Comparison of ENCODE assay signal across 20 cellular contexts in the genomic region with DNA sequence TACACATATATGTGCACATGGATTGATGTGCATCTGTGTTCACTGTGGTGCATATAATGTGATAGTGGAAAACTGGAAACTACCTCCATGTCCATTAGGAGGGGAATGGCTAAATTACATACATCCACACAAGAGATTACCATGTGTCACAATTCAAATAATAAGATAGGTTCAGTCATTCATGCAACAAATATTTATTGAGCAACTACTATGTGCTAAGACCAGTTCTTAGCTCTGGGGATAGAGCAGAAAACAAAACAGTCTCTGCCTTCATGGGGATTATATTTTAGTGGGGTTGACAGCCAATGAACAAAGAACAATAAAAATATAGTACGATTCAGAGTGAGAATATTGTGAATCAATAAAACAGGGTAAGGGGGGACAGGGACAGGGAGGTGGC.
DNase-seq lines count a peak whose midpoint lies in the region; ATAC-seq, FAIRE-seq and TF ChIP-seq lines count a peak whose summit lies in the region.
"Had no signal": no experiment of that assay in that cellular context is flagged by ENCODE, and none has a peak within 500 bp of the region (broad histone marks: within the 10 kb centered on the region; RNA-seq: fewer than 3 reads in every experiment).

No MANE protein-coding gene starts in this region.

- no peak for TF ChIP-seq CTCF in HepG2 (CRISPR knock-in tag; IDR thresholded peaks at IDR 0.05)
- TF ChIP-seq CTCF in right lobe of liver (IDR thresholded peaks at IDR 0.05) = no peak
- TF ChIP-seq CTCF in OCI-LY7 (conservative IDR thresholded peaks at IDR 0.05; ENCODE audit: low read length) = no peak
- TF ChIP-seq CTCF in lower leg skin (IDR thresholded peaks at IDR 0.05) = no peak

- no peak overlapping the region for H3K4me3 Mint-ChIP-seq in stimulated activated memory B cell treated with anti-CD40 and anti-IgM and Interleukin-4, amounts not matched to agents 10 μg/mL and 1 μg/mL and 100 μg/mL, for 72 hours
- H3K4me3 Mint-ChIP-seq: CD14-positive monocyte; CD4-positive, alpha-beta memory T cell; HFFc6 had no signal

- H2AFZ ChIP-seq in HepG2 (ENCODE audit: low read length) (no peak overlapping the region), OCI-LY7 (ENCODE audit: low read length) (no peak overlapping the region)
- H2AFZ ChIP-seq: GM23248 had no signal

- no peaks in the 10 kb centered on the region for H3K9me2 ChIP-seq in OCI-LY7 (ENCODE audit: insufficient read depth, low read length)

- H3K4me2 ChIP-seq in HepG2 (ENCODE audit: low read depth, low read length) (no peak overlapping the region), OCI-LY7 (ENCODE audit: low read length) (peak overlapping the region; percentile 86; the same call in 1 of the 2 replicates)
- H3K4me2 ChIP-seq: A549 had no signal

- POLR2A ChIA-PET in HepG2 (lab: Yijun Ruan, JAX) (interaction anchor here (2.0 kb wide), 1 partner anchor 184 kb away, joined by 4 read pairs; the partner anchor contains the start of gene SLC9A8), OCI-LY7 (lab: Charles Lee) (interaction anchor here (1.1 to 2.1 kb wide), 5 partner anchors 9 to 56 kb away, joined by 3 to 14 read pairs (median 7); no protein-coding TSS in a partner anchor), HEK293T (lab: Yijun Ruan, JAX) (no interaction called here)

- H3K27ac ChIP-seq in HepG2 (ENCODE audit: extremely low read length, insufficient read depth, low read length) (no peak overlapping the region), right lobe of liver (no peak overlapping the region), OCI-LY7 (ENCODE audit: low read depth, low read length, poor library complexity, severe bottlenecking) (peak overlapping the region; percentile 91)
- H3K27ac ChIP-seq: 22Rv1, A549, GM23248 had no signal

- H3K4me1 ChIP-seq in HepG2 (ENCODE audit: insufficient read depth, low read length) = peaks cover 51% of the 10 kb centered on the region
- peaks cover 0 to 21% (median 0%) of the 10 kb centered on the region in 4 donors for H3K4me1 ChIP-seq in right lobe of liver
- H3K4me1 ChIP-seq in OCI-LY7 (ENCODE audit: insufficient read depth, low read length, poor library complexity, severe bottlenecking) = peaks cover 97% of the 10 kb centered on the region
- H3K4me1 ChIP-seq: HAP-1 had no signal

- BruUV-seq in HepG2 (replicated peaks; lab: Mats Ljungman, UMichigan) (no TSS peak), OCI-LY7 (replicated peaks; lab: Mats Ljungman, UMichigan) (no TSS peak)

- ATAC-seq in HepG2 (no peak), right lobe of liver (no peak)
- ATAC-seq in stimulated activated memory B cell treated with anti-CD40 and anti-IgM and Interleukin-4, amounts not matched to agents 10 μg/mL and 1 μg/mL and 100 μg/mL, for 72 hours = no peak
- ATAC-seq: A549 had no signal

- TF ChIP-seq RAD21 in HepG2 (CRISPR knock-in tag; IDR thresholded peaks at IDR 0.05) = no peak

- peaks cover 23% of the 10 kb centered on the region for H3K27me3 Mint-ChIP-seq in stimulated activated memory B cell treated with anti-CD40 and anti-IgM and Interleukin-4, amounts not matched to agents 10 μg/mL and 1 μg/mL and 100 μg/mL, for 72 hours

- intact Hi-C loops in HepG2 (cut with micrococcal nuclease; ENCODE audit: unreplicated experiment) (no loop called here), right lobe of liver (cut with DNase I) (no loop called here), OCI-LY7 (cut with micrococcal nuclease; ENCODE audit: unreplicated experiment) (loop anchor here (2.0 to 5.0 kb wide), 4 partner anchors 83 to 193 kb away; partner anchors contain the start of gene B4GALT5), lower leg skin (cut with DNase I; ENCODE audit: low total_unique reads) (no loop called here)

- H3K9me3 ChIP-seq in HepG2 (ENCODE audit: low read length) (no peaks in the 10 kb centered on the region), right lobe of liver (no peaks in the 10 kb centered on the region), OCI-LY7 (ENCODE audit: low read length) (peaks cover 19% of the 10 kb centered on the region; the same call in 1 of the 2 replicates)

- DNase-seq in HepG2 (ENCODE audit: low spot score) (no peak), right lobe of liver (no peak), OCI-LY7 (ENCODE audit: low spot score) (no peak), amniotic epithelial cell (ENCODE audit: low read depth) (peak; percentile 34), lower leg skin (ENCODE audit: low spot score in 2 of 2) (no peak), activated gamma-delta T cell treated with Interleukin-2 at 50 U/mL for 16 hours (no peak), HEK293T (ENCODE audit: extremely low spot score) (no peak)
- DNase-seq: AML-193; CD4-positive, alpha-beta memory T cell; DMS153; DMS79; GF-D8; GM23248; HFFc6 had no signal

- WGBS in HepG2 (ENCODE audit: low lambda C conversion rate) = 95% methylated on average over 1 of the region's 1 CpG
- 100% methylated on average over 1 of the region's 1 CpG for WGBS in right lobe of liver (ENCODE audit: insufficient coverage, low coverage, low lambda C conversion rate, missing lambda C conversion rate)
- 95% methylated on average over 1 of the region's 1 CpG for WGBS in lower leg skin, 2 donors

- H3K4me1 Mint-ChIP-seq in stimulated activated memory B cell treated with anti-CD40 and anti-IgM and Interleukin-4, amounts not matched to agents 10 μg/mL and 1 μg/mL and 100 μg/mL, for 72 hours = peaks cover 63% of the 10 kb centered on the region

- H3K27me3 ChIP-seq in HepG2 (ENCODE audit: control insufficient read depth in 1 of 2, insufficient read depth in 2 of 2, low read length in 2 of 2) (no peaks in the 10 kb centered on the region), right lobe of liver (no peaks in the 10 kb centered on the region)

- TF ChIP-seq EP300 in HepG2 (IDR thresholded peaks at IDR 0.05; ENCODE audit: low read depth in 2 of 2, low read length in 2 of 2) = no peak
- TF ChIP-seq EP300 in HepG2 (CRISPR knock-in tag; IDR thresholded peaks at IDR 0.05; ENCODE audit: borderline replicate concordance) = no peak

- no peak for FAIRE-seq in HepG2 (lab: Jason Lieb, UNC)
- FAIRE-seq: A549, GM19239 had no signal

- H3K79me2 ChIP-seq in HepG2 (ENCODE audit: insufficient read depth, low read length) = no peaks in the 10 kb centered on the region
- H3K79me2 ChIP-seq in OCI-LY7 (ENCODE audit: insufficient read depth, low read depth, low read length) = peaks cover 4% of the 10 kb centered on the region; the same call in 1 of the 2 replicates

- H3K36me3 ChIP-seq in HepG2 (replicated peaks in 1 of 2; ENCODE audit: control insufficient read depth in 1 of 2, insufficient read depth in 2 of 2, low read length in 2 of 2) (peaks cover 5 to 15% of the 10 kb centered on the region in 2 experiments), right lobe of liver (peaks cover 0 to 5% (median 0%) of the 10 kb centered on the region in 4 donors), OCI-LY7 (ENCODE audit: insufficient read depth, low read length) (peaks cover 24% of the 10 kb centered on the region)

- H4K20me1 ChIP-seq in HepG2 (ENCODE audit: insufficient read depth, low read length) (no peaks in the 10 kb centered on the region), OCI-LY7 (ENCODE audit: insufficient read depth, low read length) (no peaks in the 10 kb centered on the region)

- CTCF ChIA-PET in HepG2 (lab: Yijun Ruan, JAX; ENCODE audit: low intra/inter-chr PET ratio, low total read pairs) = no interaction called here
- CTCF ChIA-PET in OCI-LY7 (lab: Charles Lee; ENCODE audit: unreplicated experiment) = no interaction called here
- CTCF ChIA-PET in HEK293T (lab: Yijun Ruan, JAX) = interaction anchor here (0.7 kb wide), 1 partner anchor 14 kb away, joined by 3 read pairs; no protein-coding TSS in a partner anchor

- H3K4me3 ChIP-seq in HepG2 (replicated peaks in 1 of 3; ENCODE audit: insufficient read depth in 1 of 3, low read depth in 2 of 3, low read length in 3 of 3) (no peak overlapping the region), right lobe of liver (no peak overlapping the region), OCI-LY7 (ENCODE audit: low read depth, low read length, poor library complexity, severe bottlenecking) (peak overlapping the region; percentile 59), lower leg skin (ENCODE audit: low read depth, poor library complexity, severe bottlenecking) (no peak overlapping the region)
- H3K4me3 ChIP-seq: A549, GM23248, HAP-1 had no signal

- H3K9ac ChIP-seq in HepG2 (ENCODE audit: insufficient read depth, low read depth, low read length) = no peak overlapping the region
- H3K9ac ChIP-seq: GM23248 had no signal

- H3K36me3 Mint-ChIP-seq in stimulated activated memory B cell treated with anti-CD40 and anti-IgM and Interleukin-4, amounts not matched to agents 10 μg/mL and 1 μg/mL and 100 μg/mL, for 72 hours = peaks cover 25% of the 10 kb centered on the region

- in situ Hi-C loops in HepG2 (cut with HindIII; ENCODE audit: extremely low pct_ligation_motif_present, low pct_unique_long_range_greater_than_20kb) = no loop called here

- no peaks in the 10 kb centered on the region for H3K9me3 Mint-ChIP-seq in stimulated activated memory B cell treated with anti-CD40 and anti-IgM and Interleukin-4, amounts not matched to agents 10 μg/mL and 1 μg/mL and 100 μg/mL, for 72 hours

- H3K27ac Mint-ChIP-seq in stimulated activated memory B cell treated with anti-CD40 and anti-IgM and Interleukin-4, amounts not matched to agents 10 μg/mL and 1 μg/mL and 100 μg/mL, for 72 hours = peak overlapping the region; percentile 61
- H3K27ac Mint-ChIP-seq: CD14-positive monocyte; CD4-positive, alpha-beta memory T cell; HFFc6 had no signal

- TF ChIP-seq POLR2A in HepG2 (IDR thresholded peaks at IDR 0.05; ENCODE audit: insufficient read depth in 1 of 2, low read depth in 2 of 2, low read length in 2 of 2) (no peak), right lobe of liver (IDR thresholded peaks at IDR 0.05) (no peak), lower leg skin (IDR thresholded peaks at IDR 0.05) (no peak)

TF ChIP-seq in HepG2, 621 proteins besides CTCF, POLR2A, EP300 and RAD21 (continues in another document):
- TF ChIP-seq FOXK2 (IDR thresholded peaks at IDR 0.05) (no peak), ZNF10 (CRISPR knock-in tag; IDR thresholded peaks at IDR 0.05; ENCODE audit: borderline replicate concordance, low read depth) (no peak)

TF ChIP-seq in HEK293T, 16 proteins besides CTCF, POLR2A, EP300 and RAD21 (continues in another document):
- TF ChIP-seq CTBP1 (IDR thresholded peaks at IDR 0.05; ENCODE audit: borderline replicate concordance) (no peak), ARNT (IDR thresholded peaks at IDR 0.05) (no peak), BHLHE40 (IDR thresholded peaks at IDR 0.05; ENCODE audit: borderline replicate concordance) (no peak), LEF1 (IDR thresholded peaks at IDR 0.05; ENCODE audit: borderline replicate concordance) (no peak), FOXM1 (IDR thresholded peaks at IDR 0.05; ENCODE audit: borderline replicate concordance) (no peak)
- TF ChIP-seq, protein P1, sequence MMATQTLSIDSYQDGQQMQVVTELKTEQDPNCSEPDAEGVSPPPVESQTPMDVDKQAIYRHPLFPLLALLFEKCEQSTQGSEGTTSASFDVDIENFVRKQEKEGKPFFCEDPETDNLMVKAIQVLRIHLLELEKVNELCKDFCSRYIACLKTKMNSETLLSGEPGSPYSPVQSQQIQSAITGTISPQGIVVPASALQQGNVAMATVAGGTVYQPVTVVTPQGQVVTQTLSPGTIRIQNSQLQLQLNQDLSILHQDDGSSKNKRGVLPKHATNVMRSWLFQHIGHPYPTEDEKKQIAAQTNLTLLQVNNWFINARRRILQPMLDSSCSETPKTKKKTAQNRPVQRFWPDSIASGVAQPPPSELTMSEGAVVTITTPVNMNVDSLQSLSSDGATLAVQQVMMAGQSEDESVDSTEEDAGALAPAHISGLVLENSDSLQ (IDR thresholded peaks at IDR 0.05) = no peak
